ENCODE assay signal across 9 cellular contexts in genomic region chr7:125355899-125356298, GRCh38.
DNase-seq lines count a peak whose midpoint lies in the region; ATAC-seq, FAIRE-seq and TF ChIP-seq lines count a peak whose summit lies in the region.
"Had no signal": no experiment of that assay in that cellular context is flagged by ENCODE, and none has a peak within 500 bp of the region (broad histone marks: within the 10 kb centered on the region; RNA-seq: fewer than 3 reads in every experiment).

No MANE protein-coding gene starts in this region.

- H3K4me1 Mint-ChIP-seq in nephron progenitor cell: peaks cover 22% of the 10 kb centered on the region

- no peak for DNase-seq in GM19239 (ENCODE audit: insufficient read length, low spot score)
- peak; percentile 87 for DNase-seq in SK-N-MC (ENCODE audit: low read depth, low spot score)
- DNase-seq in nephron progenitor cell: no peak
- DNase-seq in iPS-NIHi7 (ENCODE audit: extremely low spot score): no peak
- DNase-seq in midbrain (lab: John Stamatoyannopoulos, UW): no peak
- DNase-seq in posterior vena cava (ENCODE audit: low spot score): no peak
- no peak for DNase-seq in HuH-7.5 (ENCODE audit: low spot score)
- DNase-seq: T-helper 9 cell had no signal

- peak; percentile 64 for FAIRE-seq in GM19239 (lab: Jason Lieb, UNC)

- peaks cover 7% of the 10 kb centered on the region for H3K27me3 Mint-ChIP-seq in nephron progenitor cell (ENCODE audit: low read depth, poor library complexity)

- no peak overlapping the region for H3K4me3 Mint-ChIP-seq in nephron progenitor cell

- TF ChIP-seq CTCF in nephron progenitor cell (IDR thresholded peaks at IDR 0.05): no peak

- H3K27ac Mint-ChIP-seq in nephron progenitor cell: peak overlapping the region; percentile 85

- no peak overlapping the region for H3K27ac ChIP-seq in SK-N-MC

- intact Hi-C loops in posterior vena cava (cut with DNase I): no loop called here

- H3K9me3 ChIP-seq in SK-N-MC (ENCODE audit: low read depth, low read length): no peaks in the 10 kb centered on the region

- no peak overlapping the region for H3K9ac ChIP-seq in SK-N-MC (ENCODE audit: insufficient read length)

- no peaks in the 10 kb centered on the region for H3K36me3 ChIP-seq in SK-N-MC (ENCODE audit: insufficient read depth, low read length)

- H3K36me3 Mint-ChIP-seq in nephron progenitor cell (ENCODE audit: low read depth): no peaks in the 10 kb centered on the region

- peak overlapping the region; percentile 42; the same call in 1 of the 2 replicates for H3K4me3 ChIP-seq in SK-N-MC

- peak; percentile 68 for ATAC-seq in HG03066 (IDR thresholded peaks at IDR 0.05; ENCODE audit: low read depth, unreplicated experiment)

- no peaks in the 10 kb centered on the region for H3K9me3 Mint-ChIP-seq in nephron progenitor cell
